7 cellular contexts compared by ENCODE assay signal in the genomic region with DNA sequence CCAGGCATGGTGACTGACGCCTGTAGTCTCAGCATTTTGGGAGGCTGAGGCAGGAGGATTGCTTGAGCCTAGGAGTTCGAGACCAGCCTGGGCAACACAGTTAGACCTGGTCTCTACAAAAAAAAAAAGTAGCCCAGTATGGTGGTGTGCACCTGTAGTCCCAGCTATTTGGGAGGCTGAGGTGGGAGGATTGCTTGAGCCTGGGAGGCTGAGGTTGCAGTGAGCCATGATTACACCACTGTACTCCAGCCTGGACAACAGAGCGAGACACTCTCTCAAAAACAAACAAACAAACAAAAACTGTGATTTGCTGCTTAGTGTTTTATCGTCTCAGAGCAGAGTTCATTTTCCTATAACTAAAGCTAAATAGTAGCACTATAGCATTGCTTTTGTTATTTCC. TPM values are rescaled to one million over a fixed set of nuclear protein-coding genes. Genes with fewer than 3 reads are reported as not detected.
DNase-seq lines count a peak whose midpoint lies in the region; ATAC-seq, FAIRE-seq and TF ChIP-seq lines count a peak whose summit lies in the region.
"Not testable (repeated sequence)": the region's sequence is repeated elsewhere in the genome, so short reads cannot be mapped to it uniquely, and the experiment has no call there.

No MANE protein-coding gene starts in this region.

- not testable (repeated sequence) for TF ChIP-seq EP300 in HepG2 (IDR thresholded peaks at IDR 0.05; ENCODE audit: low read depth in 2 of 2, low read length in 2 of 2); HepG2 (CRISPR knock-in tag; IDR thresholded peaks at IDR 0.05; ENCODE audit: borderline replicate concordance)

- WGBS in HepG2 (ENCODE audit: low lambda C conversion rate), result 20% methylated on average over 4 of the region's 4 CpGs
- 96 to 99% (median 97%) methylated on average over 4 of the region's 4 CpGs for WGBS in psoas muscle, 3 donors

- BruUV-seq in HepG2 (replicated peaks; lab: Mats Ljungman, UMichigan), result not testable (repeated sequence)

- H3K4me1 Mint-ChIP-seq in WTC11 (peaks cover 74% of the 10 kb centered on the region), neural progenitor cell (peaks cover 70% of the 10 kb centered on the region)

- not testable (repeated sequence) for H3K27ac Mint-ChIP-seq in WTC11, neural progenitor cell

- peak overlapping the region; percentile 85 for H3K4me2 ChIP-seq in HepG2 (ENCODE audit: low read depth, low read length)
- H3K4me2 ChIP-seq in neural progenitor cell, result not testable (repeated sequence)

- TF ChIP-seq CTCF in HEK293 (tag by site-specific recombination; IDR thresholded peaks at IDR 0.05); WTC11 (IDR thresholded peaks at IDR 0.05); dorsolateral prefrontal cortex (IDR thresholded peaks at IDR 0.05 in 54 of 56, conservative IDR thresholded peaks at IDR 0.05 in 2 of 56; ENCODE audit: low read depth in 1 of 56, partially characterized antibody in 56 of 56); HepG2 (CRISPR knock-in tag; IDR thresholded peaks at IDR 0.05); neural progenitor cell (IDR thresholded peaks at IDR 0.05); psoas muscle (IDR thresholded peaks at IDR 0.05); thoracic aorta (IDR thresholded peaks at IDR 0.05): not testable (repeated sequence)

- H3K4me3 ChIP-seq in HEK293 (ENCODE audit: low read depth, low read length); neural progenitor cell: not testable (repeated sequence)
- peak overlapping the region in 38 of 59 donors; percentile 1 to 83 (median 73) for H3K4me3 ChIP-seq in dorsolateral prefrontal cortex
- peak overlapping the region; percentile 97; a peak in 5 of 6 replicates for H3K4me3 ChIP-seq in HepG2 (replicated peaks in 1 of 3; ENCODE audit: insufficient read depth in 1 of 3, low read depth in 2 of 3, low read length in 3 of 3)
- H3K4me3 ChIP-seq in psoas muscle, result peak overlapping the region; percentile 76
- peak overlapping the region; percentile 13 for H3K4me3 ChIP-seq in thoracic aorta

- POLR2A ChIA-PET in HEK293 (lab: Yijun Ruan, JAX); WTC11 (lab: Charles Lee): not testable (repeated sequence)
- POLR2A ChIA-PET in HepG2 (lab: Yijun Ruan, JAX), result interaction anchor here (1.4 to 1.7 kb wide), 3 partner anchors 34 to 144 kb away, joined by 3 to 7 read pairs (median 4); no protein-coding TSS in a partner anchor

- CTCF ChIA-PET in HEK293 (lab: Yijun Ruan, JAX), result interaction anchor here (1.7 kb wide), 1 partner anchor 31 kb away, joined by 4 read pairs; no protein-coding TSS in a partner anchor
- CTCF ChIA-PET in WTC11 (lab: Charles Lee); HepG2 (lab: Yijun Ruan, JAX; ENCODE audit: low intra/inter-chr PET ratio, low total read pairs): not testable (repeated sequence)

- not testable (repeated sequence) for H3K36me3 Mint-ChIP-seq in WTC11
- H3K36me3 Mint-ChIP-seq in neural progenitor cell, result peaks cover 19% of the 10 kb centered on the region

- peak overlapping the region; percentile 76 for H3K9ac ChIP-seq in HepG2 (ENCODE audit: insufficient read depth, low read depth, low read length)
- H3K9ac ChIP-seq in neural progenitor cell, result not testable (repeated sequence)

- H3F3A ChIP-seq in neural progenitor cell (ENCODE audit: low read depth), result peaks cover 26% of the 10 kb centered on the region

- H3K4me1 ChIP-seq in HEK293 (ENCODE audit: control insufficient read depth, insufficient read depth, low read length), result peaks cover 22% of the 10 kb centered on the region
- H3K4me1 ChIP-seq in HepG2 (ENCODE audit: insufficient read depth, low read length), result peaks cover 68% of the 10 kb centered on the region
- H3K4me1 ChIP-seq in neural progenitor cell, result peaks cover 37% of the 10 kb centered on the region
- peaks cover 37% of the 10 kb centered on the region for H3K4me1 ChIP-seq in psoas muscle
- peaks cover 5 to 55% of the 10 kb centered on the region in 2 donors for H3K4me1 ChIP-seq in thoracic aorta (ENCODE audit: control insufficient read depth in 1 of 2, low read depth in 2 of 2)

- not testable (repeated sequence) for H3K27ac ChIP-seq in HEK293 (ENCODE audit: extremely low read depth, low read depth, low read length); neural progenitor cell; psoas muscle; thoracic aorta
- H3K27ac ChIP-seq in dorsolateral prefrontal cortex (peak overlapping the region in 21 of 59 donors; percentile 1 to 81 (median 43)), HepG2 (ENCODE audit: extremely low read length, insufficient read depth, low read length) (peak overlapping the region; percentile 30)

- FAIRE-seq in HepG2 (lab: Jason Lieb, UNC), result peak; percentile 48

- peaks cover 76% of the 10 kb centered on the region for H3K79me2 ChIP-seq in HepG2 (ENCODE audit: insufficient read depth, low read length)
- H3K79me2 ChIP-seq in neural progenitor cell (ENCODE audit: low read depth), result peaks cover 77% of the 10 kb centered on the region

- not testable (repeated sequence) for TF ChIP-seq RAD21 in HepG2 (CRISPR knock-in tag; IDR thresholded peaks at IDR 0.05)

- H4K20me1 ChIP-seq in HepG2 (ENCODE audit: insufficient read depth, low read length), result peaks cover 49% of the 10 kb centered on the region
- H4K20me1 ChIP-seq in neural progenitor cell (ENCODE audit: low read depth), result peaks cover 75% of the 10 kb centered on the region

- not testable (repeated sequence) for ATAC-seq in WTC11; HepG2; psoas muscle; thoracic aorta (ENCODE audit: insufficient number of reproducible peaks, low FRiP score, low read depth)

- in situ Hi-C loops in HepG2 (cut with HindIII; ENCODE audit: extremely low pct_ligation_motif_present, low pct_unique_long_range_greater_than_20kb), result not testable (repeated sequence)

- H3K27me3 Mint-ChIP-seq in WTC11 (ENCODE audit: low read depth); neural progenitor cell (ENCODE audit: insufficient read depth, low read depth): not testable (repeated sequence)

- not testable (repeated sequence) for H3K9me3 ChIP-seq in HEK293 (ENCODE audit: control insufficient read depth, insufficient read depth, low read depth, low read length); HepG2 (ENCODE audit: low read length); neural progenitor cell (ENCODE audit: low read depth); psoas muscle; thoracic aorta

- TF ChIP-seq POLR2A in HepG2 (IDR thresholded peaks at IDR 0.05; ENCODE audit: insufficient read depth in 1 of 2, low read depth in 2 of 2, low read length in 2 of 2), result not testable (repeated sequence)

- H3K27me3 ChIP-seq in dorsolateral prefrontal cortex; HepG2 (ENCODE audit: control insufficient read depth in 1 of 2, insufficient read depth in 2 of 2, low read length in 2 of 2); neural progenitor cell; psoas muscle (ENCODE audit: insufficient read depth in 3 of 3, low read length in 2 of 3); thoracic aorta (replicated peaks; ENCODE audit: insufficient read depth): not testable (repeated sequence)

- not testable (repeated sequence) for DNase-seq in WTC11 (ENCODE audit: low spot score); dorsolateral prefrontal cortex; HepG2 (ENCODE audit: low spot score); neural progenitor cell (ENCODE audit: low spot score); psoas muscle; thoracic aorta (ENCODE audit: low spot score)

- not testable (repeated sequence) for H3K4me3 Mint-ChIP-seq in WTC11
- H3K4me3 Mint-ChIP-seq in neural progenitor cell, result peak overlapping the region; percentile 92

- H3K9me3 Mint-ChIP-seq in WTC11, neural progenitor cell: not testable (repeated sequence)

- not testable (repeated sequence) for H3K36me3 ChIP-seq in HEK293 (ENCODE audit: control insufficient read depth in 2 of 2, insufficient read depth in 1 of 2, low read length in 2 of 2); neural progenitor cell; psoas muscle (ENCODE audit: insufficient read depth in 1 of 2, low read depth in 1 of 2); thoracic aorta
- H3K36me3 ChIP-seq in HepG2 (replicated peaks in 1 of 2; ENCODE audit: control insufficient read depth in 1 of 2, insufficient read depth in 2 of 2, low read length in 2 of 2), result peaks cover 1 to 20% of the 10 kb centered on the region in 2 experiments; a peak in 3 of 5 replicates

- H2AFZ ChIP-seq in HepG2 (ENCODE audit: low read length); neural progenitor cell (replicated peaks): not testable (repeated sequence)

- intact Hi-C loops in dorsolateral prefrontal cortex (cut with DNase I), result not testable (repeated sequence)
- intact Hi-C loops in HepG2 (cut with micrococcal nuclease; ENCODE audit: unreplicated experiment) (loop anchor here (5.0 kb wide), 2 partner anchors 36 to 146 kb away; no protein-coding TSS in a partner anchor), psoas muscle (cut with DNase I) (loop anchor here in 1 of 2 donors (10.0 kb wide), 1 partner anchor 148 kb away; no protein-coding TSS in a partner anchor)

RNA-seq across cellular contexts. Expression of a gene that starts 3.3 kb away (rescaled TPM):
- 20.6 to 25.4 TPM (median 21.6 TPM) in 3 replicates for total RNA-seq in WTC11 (2021)
- total RNA-seq in dorsolateral prefrontal cortex, result 10 to 100 TPM; 13.3 to 65.5 (median 24.6) TPM
- total RNA-seq in HepG2 (2016; rRNA removed; fragmentation: Illumina TruSeq; extraction: Trizol), result 17.6 and 36.7 TPM in 2 replicates
- 6.8 and 7.3 TPM in 2 replicates for total RNA-seq in HepG2 (2016; cell fraction: cytosol; rRNA removed; fragmentation: Illumina TruSeq; extraction: Trizol; ENCODE audit: low read depth)
- 15.3 and 36.6 TPM in 2 replicates for total RNA-seq in HepG2 (2016; cell fraction: insoluble cytoplasmic fraction; rRNA removed; fragmentation: Illumina TruSeq; extraction: Trizol)
- total RNA-seq in HepG2 (2016; cell fraction: membrane; rRNA removed; fragmentation: Illumina TruSeq; extraction: Trizol), result 18.5 and 19.0 TPM in 2 replicates
- total RNA-seq in HepG2 (2016; cell fraction: nucleus; rRNA removed; fragmentation: Illumina TruSeq; extraction: Trizol), result 35.5 and 42.6 TPM in 2 replicates
- polyA plus RNA-seq in HepG2 (2011; rRNA removed), result 17.4 and 20.3 TPM in 2 replicates
- 12.9 and 24.5 TPM in 2 replicates for polyA plus RNA-seq in HepG2 (2011; cell fraction: cytosol; rRNA removed)
- polyA plus RNA-seq in HepG2 (2011; cell fraction: nucleus; rRNA removed), result 30.8 and 41.2 TPM in 2 replicates
- 19.0 and 20.9 TPM in 2 replicates for polyA plus RNA-seq in HepG2 (2012)
- 3.0 and 3.4 TPM in 2 replicates for polyA plus RNA-seq in HepG2 (2016; cell fraction: cytosol; fragmentation: Illumina TruSeq; extraction: Trizol; ENCODE audit: low read depth)
- polyA plus RNA-seq in HepG2 (2016; cell fraction: insoluble cytoplasmic fraction; fragmentation: Illumina TruSeq; extraction: Trizol; ENCODE audit: low read depth), result 14.9 and 16.9 TPM in 2 replicates
- polyA plus RNA-seq in HepG2 (2016; cell fraction: membrane; fragmentation: Illumina TruSeq; extraction: Trizol; ENCODE audit: low read depth), result 7.9 and 8.5 TPM in 2 replicates
- polyA plus RNA-seq in HepG2 (2016; cell fraction: nucleus; fragmentation: Illumina TruSeq; extraction: Trizol; ENCODE audit: insufficient read depth, low read depth), result 54.3 and 62.4 TPM in 2 replicates
- 2.0 and 68.2 TPM in 2 replicates for polyA minus RNA-seq in HepG2 (2011; rRNA and poly(A)+ RNA removed; ENCODE audit: low replicate concordance)
- polyA minus RNA-seq in HepG2 (2011; cell fraction: cytosol; rRNA and poly(A)+ RNA removed), result 28.7 and 38.5 TPM in 2 replicates
- 19.8 and 22.1 TPM in 2 replicates for polyA minus RNA-seq in HepG2 (2011; cell fraction: nucleus; rRNA and poly(A)+ RNA removed)
- total RNA-seq in neural progenitor cell (ENCODE audit: low replicate concordance), result 4.1 and 12.0 TPM in 2 replicates
- total RNA-seq in psoas muscle, result 1 to 10 TPM; 4.9 to 8.5 (median 7.4) TPM
- 1 to 10 TPM; 2.2 to 4.8 (median 2.4) TPM for polyA plus RNA-seq in psoas muscle
- total RNA-seq in thoracic aorta, result 10 to 100 TPM; 17.2 to 23.1 TPM
